7 cellular contexts compared by ENCODE assay signal in genomic region chr7:88358881-88359280, GRCh38. TPM values are rescaled to one million over a fixed set of nuclear protein-coding genes. Genes with fewer than 3 reads are reported as not detected.
"Had no signal": no experiment of that assay in that cellular context is flagged by ENCODE, and none has a peak within 500 bp of the region (broad histone marks: within the 10 kb centered on the region; RNA-seq: fewer than 3 reads in every experiment).

No MANE protein-coding gene starts in this region.

- H2AFZ ChIP-seq: GM23338 had no signal

- H3K4me3 ChIP-seq: GM23338 had no signal

- FAIRE-seq: H1, H54, HTR-8/SVneo had no signal

- DNase-seq: H9, HCEC 1CT, KG1 had no signal

- H3K4me2 ChIP-seq: GM23338 had no signal

RNA-seq across cellular contexts. Expression of gene STEAP4, which starts 52.2 kb away (rescaled TPM):
- total RNA-seq: GM23338, H1, H9 had no signal
